30 cellular contexts compared by ENCODE assay signal in genomic region chr11:43903086-43903485, GRCh38. TPM values are rescaled to one million over a fixed set of nuclear protein-coding genes. Genes with fewer than 3 reads are reported as not detected.
"Had no signal": no experiment of that assay in that cellular context is flagged by ENCODE, and none has a peak within 500 bp of the region (broad histone marks: within the 10 kb centered on the region; RNA-seq: fewer than 3 reads in every experiment).

No MANE protein-coding gene starts in this region.

- H3K9me3 ChIP-seq: ascending aorta, esophagus muscularis mucosa, gastrocnemius medialis had no signal

- H3K4me3 ChIP-seq: ascending aorta, esophagus muscularis mucosa, gastrocnemius medialis had no signal

- H3K27ac ChIP-seq: ascending aorta, brain microvascular endothelial cell, esophagus muscularis mucosa, foreskin keratinocyte, gastrocnemius medialis had no signal

- H3K27me3 ChIP-seq: ascending aorta, brain microvascular endothelial cell, esophagus muscularis mucosa, foreskin keratinocyte, gastrocnemius medialis had no signal

- DNase-seq: activated CD4-positive, alpha-beta memory T cell treated with anti-CD3 and anti-CD28 coated beads, Interleukin-2, amount 10 ng/mL, durations not matched to agents 7 days and 5 days; activated CD4-positive, alpha-beta T cell treated with anti-CD3 and anti-CD28 coated beads for 1 hour; activated CD4-positive, alpha-beta T cell treated with anti-CD3 and anti-CD28 coated beads for 4 hours; activated CD4-positive, alpha-beta T cell treated with anti-CD3 and anti-CD28 coated beads, Interleukin-2, amount 10 ng/mL, durations not matched to agents 7 days and 5 days; activated CD4-positive, alpha-beta T cell treated with anti-CD3 and anti-CD28 coated beads, Interleukin-2, amount 50 U/mL, for 4 hours; activated CD8-positive, alpha-beta memory T cell treated with anti-CD3 and anti-CD28 coated beads, Interleukin-2, amount 50 U/mL, for 48 hours; activated gamma-delta T cell; activated naive CD4-positive, alpha-beta T cell; activated naive CD4-positive, alpha-beta T cell treated with anti-CD3 and anti-CD28 coated beads, Interleukin-2, amount 10 ng/mL, durations not matched to agents 7 days and 5 days; activated naive CD8-positive, alpha-beta T cell treated with anti-CD3 and anti-CD28 coated beads, Interleukin-2, amount 10 ng/mL, durations not matched to agents 7 days and 5 days; activated T-cell treated with anti-CD3 and anti-CD28 coated beads for 4 hours; activated T-cell treated with anti-CD3 and anti-CD28 coated beads, Interleukin-2, amount 50 U/mL, for 24 hours; activated T-cell treated with anti-CD3 and anti-CD28 coated beads, Interleukin-2, amount 50 U/mL, for 72 hours; brain microvascular endothelial cell; caudate nucleus; cortex of kidney; dermis blood vessel endothelial cell; effector CD4-positive, alpha-beta T cell; effector memory CD8-positive, alpha-beta T cell; erythroblast; foreskin keratinocyte; gastrocnemius medialis; glutamatergic neuron; SW 1271; T-cell; T1000 had no signal

- ATAC-seq: activated naive CD4-positive, alpha-beta T cell treated with anti-CD3 and anti-CD28 coated beads, Interleukin-2, amount 50 U/mL, for 72 hours; activated T-cell treated with anti-CD3 and anti-CD28 coated beads, Interleukin-2, amount 50 U/mL, for 72 hours; effector memory CD8-positive, alpha-beta T cell; foreskin keratinocyte; gastrocnemius medialis; T-cell; WTC11 had no signal

RNA-seq across cellular contexts. Expression of gene C11orf96, which starts 39.4 kb away (rescaled TPM):
- total RNA-seq: activated CD4-positive, alpha-beta T cell treated with anti-CD3 and anti-CD28 coated beads, Interleukin-2, amount 10 ng/mL, durations not matched to agents 7 days and 5 days; foreskin keratinocyte had no signal
